Comparison of ENCODE assay signal across 1 cellular context in the genomic region with DNA sequence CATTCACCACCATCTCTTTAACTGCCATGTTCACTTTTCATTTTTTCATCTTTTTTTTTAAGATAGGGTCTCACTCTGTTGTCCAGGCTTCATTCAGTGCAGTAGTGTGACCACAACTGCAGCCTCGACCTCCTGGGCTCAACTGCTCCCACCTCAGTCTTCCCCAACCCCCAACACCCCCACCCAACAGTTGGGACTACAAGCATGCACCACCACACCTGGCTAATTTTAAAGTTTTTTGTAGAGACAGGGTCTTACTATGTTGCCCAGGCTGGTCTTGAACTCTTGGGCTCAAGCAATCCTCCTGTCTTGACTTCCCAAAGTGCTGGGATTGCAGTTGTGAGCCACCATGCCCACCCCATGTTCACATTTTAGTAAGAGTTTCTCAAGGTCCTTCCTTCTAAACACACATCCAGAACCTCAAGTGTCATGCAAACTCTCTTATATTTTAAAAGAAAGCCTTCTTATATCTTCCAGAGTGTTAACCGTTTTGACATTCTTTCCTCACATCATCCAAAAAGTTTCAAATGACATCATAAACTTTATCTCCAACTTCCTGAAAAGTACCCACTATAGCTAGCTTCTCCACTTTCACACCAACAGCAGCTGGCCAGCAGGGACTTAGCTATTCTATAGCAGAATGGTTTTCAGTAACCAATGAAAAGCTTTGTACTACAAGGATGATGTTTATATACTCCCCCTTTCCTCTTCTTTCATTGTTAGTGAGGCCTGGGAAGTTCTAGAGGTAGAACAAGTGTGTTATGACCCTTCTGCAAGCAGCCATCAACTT.
TF ChIP-seq lines count a peak whose summit lies in the region.

No MANE protein-coding gene starts in this region.

TF ChIP-seq in A549, 52 proteins besides CTCF, POLR2A, EP300 and RAD21:
- TF ChIP-seq RCOR1 (IDR thresholded peaks at IDR 0.05; ENCODE audit: low read depth, low read length) (no peak), ELK1 (IDR thresholded peaks at IDR 0.05; ENCODE audit: low read depth, low read length) (no peak), HDAC2 (IDR thresholded peaks at IDR 0.05) (no peak), E2F6 (IDR thresholded peaks at IDR 0.05; ENCODE audit: borderline replicate concordance, low read depth) (no peak), RFX5 (IDR thresholded peaks at IDR 0.05) (no peak), HES2 (IDR thresholded peaks at IDR 0.05) (no peak), CHD4 (IDR thresholded peaks at IDR 0.05; ENCODE audit: borderline replicate concordance) (no peak), SMC3 (IDR thresholded peaks at IDR 0.05) (no peak), TP53 (CRISPR knock-in tag; IDR thresholded peaks at IDR 0.05) (no peak), HOXB13 (CRISPR knock-in tag; IDR thresholded peaks at IDR 0.05; ENCODE audit: low read depth) (no peak), TFCP2L1 (CRISPR knock-in tag; IDR thresholded peaks at IDR 0.05) (no peak), POLR2AphosphoS2 (conservative IDR thresholded peaks at IDR 0.05; ENCODE audit: low read length) (no peak)
- TF ChIP-seq, protein P1, sequence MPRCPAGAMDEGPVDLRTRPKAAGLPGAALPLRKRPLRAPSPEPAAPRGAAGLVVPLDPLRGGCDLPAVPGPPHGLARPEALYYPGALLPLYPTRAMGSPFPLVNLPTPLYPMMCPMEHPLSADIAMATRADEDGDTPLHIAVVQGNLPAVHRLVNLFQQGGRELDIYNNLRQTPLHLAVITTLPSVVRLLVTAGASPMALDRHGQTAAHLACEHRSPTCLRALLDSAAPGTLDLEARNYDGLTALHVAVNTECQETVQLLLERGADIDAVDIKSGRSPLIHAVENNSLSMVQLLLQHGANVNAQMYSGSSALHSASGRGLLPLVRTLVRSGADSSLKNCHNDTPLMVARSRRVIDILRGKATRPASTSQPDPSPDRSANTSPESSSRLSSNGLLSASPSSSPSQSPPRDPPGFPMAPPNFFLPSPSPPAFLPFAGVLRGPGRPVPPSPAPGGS (IDR thresholded peaks at IDR 0.05): no peak
